Comparison of ENCODE assay signal across 9 cellular contexts in genomic region chr21:41327753-41328152, GRCh38. TPM values are rescaled to one million over a fixed set of nuclear protein-coding genes. Genes with fewer than 3 reads are reported as not detected.
"Had no signal": no experiment of that assay in that cellular context is flagged by ENCODE, and none has a peak within 500 bp of the region (broad histone marks: within the 10 kb centered on the region; RNA-seq: fewer than 3 reads in every experiment).

No MANE protein-coding gene starts in this region.

- H3K4me1 Mint-ChIP-seq: IgD-negative memory B cell had no signal

- FAIRE-seq: HepG2 had no signal

- H3K27ac Mint-ChIP-seq: HFFc6, IgD-negative memory B cell had no signal

- H3K4me3 Mint-ChIP-seq: HFFc6, IgD-negative memory B cell had no signal

- DNase-seq: GM23248, GOT3, H7, HFFc6 had no signal

- H3K9me3 Mint-ChIP-seq: IgD-negative memory B cell had no signal

- H3K4me3 ChIP-seq: GM23248, HAP-1 had no signal

- H3K36me3 ChIP-seq: HAP-1 had no signal

- ATAC-seq: HCT116, HepG2 had no signal

RNA-seq across cellular contexts. Expression of gene FAM3B, which starts 11.2 kb away (rescaled TPM):
- total RNA-seq: GM23248, H4, HFFc6 had no signal
